In genomic region chr21:14358775-14359174, GRCh38 we compare ENCODE assay signal across 16 cellular contexts.
"Had no signal": no experiment of that assay in that cellular context is flagged by ENCODE, and none has a peak within 500 bp of the region (broad histone marks: within the 10 kb centered on the region; RNA-seq: fewer than 3 reads in every experiment).

No MANE protein-coding gene starts in this region.

- H3K27ac ChIP-seq: cardiac muscle cell, psoas muscle, testis had no signal

- H3K9me3 ChIP-seq: psoas muscle, testis had no signal

- H3K27ac Mint-ChIP-seq: activated CD4-positive, alpha-beta memory T cell treated with anti-CD3 and anti-CD28 coated beads for 36 hours; activated naive CD8-positive, alpha-beta T cell treated with anti-CD3 and anti-CD28 coated beads for 36 hours; activated T-cell treated with anti-CD3 and anti-CD28 coated beads, Interleukin-2, amount 50 U/mL, for 72 hours; natural killer cell; stimulated activated naive CD8-positive, alpha-beta T cell treated with anti-CD3 and anti-CD28 coated beads, Interleukin-15, amount 100 ng/mL, for 72 hours had no signal

- FAIRE-seq: colon had no signal

- H3K4me3 ChIP-seq: cardiac muscle cell, psoas muscle, testis had no signal

- H3K36me3 Mint-ChIP-seq: activated CD4-positive, alpha-beta memory T cell treated with anti-CD3 and anti-CD28 coated beads for 36 hours; activated naive CD8-positive, alpha-beta T cell treated with anti-CD3 and anti-CD28 coated beads for 36 hours; natural killer cell had no signal

- H3K27me3 ChIP-seq: cardiac muscle cell, testis had no signal

- H3K4me1 ChIP-seq: psoas muscle, testis had no signal

- H3K4me1 Mint-ChIP-seq: activated naive CD8-positive, alpha-beta T cell treated with anti-CD3 and anti-CD28 coated beads for 36 hours; natural killer cell; stimulated activated naive CD8-positive, alpha-beta T cell treated with anti-CD3 and anti-CD28 coated beads, Interleukin-15, amount 100 ng/mL, for 72 hours had no signal

- H3K4me3 Mint-ChIP-seq: activated CD4-positive, alpha-beta memory T cell treated with anti-CD3 and anti-CD28 coated beads for 36 hours; activated naive CD8-positive, alpha-beta T cell treated with anti-CD3 and anti-CD28 coated beads for 36 hours; activated T-cell treated with anti-CD3 and anti-CD28 coated beads, Interleukin-2, amount 50 U/mL, for 72 hours; natural killer cell; stimulated activated naive CD8-positive, alpha-beta T cell treated with anti-CD3 and anti-CD28 coated beads, Interleukin-15, amount 100 ng/mL, for 72 hours had no signal

- H3K9me3 Mint-ChIP-seq: activated CD4-positive, alpha-beta memory T cell treated with anti-CD3 and anti-CD28 coated beads for 36 hours; activated naive CD8-positive, alpha-beta T cell treated with anti-CD3 and anti-CD28 coated beads for 36 hours; activated T-cell treated with anti-CD3 and anti-CD28 coated beads, Interleukin-2, amount 50 U/mL, for 72 hours; natural killer cell; stimulated activated naive CD8-positive, alpha-beta T cell treated with anti-CD3 and anti-CD28 coated beads, Interleukin-15, amount 100 ng/mL, for 72 hours had no signal

- H3K36me3 ChIP-seq: cardiac muscle cell had no signal

- DNase-seq: activated CD4-positive, alpha-beta memory T cell treated with anti-CD3 and anti-CD28 coated beads for 36 hours; activated CD4-positive, alpha-beta T cell treated with anti-CD3 and anti-CD28 coated beads for 1 hour; activated gamma-delta T cell treated with Interleukin-2 at 50 U/mL for 16 hours; activated naive CD8-positive, alpha-beta T cell treated with anti-CD3 and anti-CD28 coated beads for 36 hours; activated T-cell treated with anti-CD3 and anti-CD28 coated beads, Interleukin-2, amount 50 U/mL, for 72 hours; effector CD8-positive, alpha-beta T cell; natural killer cell; occipital lobe; psoas muscle; stimulated activated CD4-positive, alpha-beta T cell treated with anti-CD3 and anti-CD28 coated beads, Interleukin-4, amount 100 ng/mL, for 24 hours; stimulated activated naive CD8-positive, alpha-beta T cell treated with anti-CD3 and anti-CD28 coated beads, Interleukin-15, amount 100 ng/mL, for 72 hours; T-helper 9 cell; testis had no signal

- ATAC-seq: activated T-cell treated with anti-CD3 and anti-CD28 coated beads, Interleukin-2, amount 50 U/mL, for 72 hours; natural killer cell; psoas muscle; sciatic nerve; stimulated activated naive CD8-positive, alpha-beta T cell treated with anti-CD3 and anti-CD28 coated beads, Interleukin-15, amount 100 ng/mL, for 72 hours had no signal
